Comparison of ENCODE assay signal across 15 cellular contexts in genomic region chrX:48960291-48960690, GRCh38. TPM values are rescaled to one million over a fixed set of nuclear protein-coding genes. Genes with fewer than 3 reads are reported as not detected.
DNase-seq lines count a peak whose midpoint lies in the region; ATAC-seq, FAIRE-seq and TF ChIP-seq lines count a peak whose summit lies in the region.
"Had no signal": no experiment of that assay in that cellular context is flagged by ENCODE, and none has a peak within 500 bp of the region (broad histone marks: within the 10 kb centered on the region; RNA-seq: fewer than 3 reads in every experiment).

No MANE protein-coding gene starts in this region.

- peaks cover 38 to 45% of the 10 kb centered on the region in 2 experiments for H3K4me1 ChIP-seq in K562 (replicated peaks in 1 of 2; ENCODE audit: control insufficient read depth in 2 of 2, insufficient read depth in 2 of 2, low read length in 2 of 2)
- H3K4me1 ChIP-seq in sigmoid colon, result peaks cover 0 to 22% (median 18%) of the 10 kb centered on the region in 4 donors
- H3K4me1 ChIP-seq: pancreas had no signal

- H3K4me3 Mint-ChIP-seq in activated CD4-positive, alpha-beta T cell treated with anti-CD3 and anti-CD28 coated beads, Interleukin-2, amount 10 ng/mL, durations not matched to agents 24 days and 14 days, result peak overlapping the region; percentile 54

- intact Hi-C loops in activated CD4-positive, alpha-beta T cell treated with anti-CD3 and anti-CD28 coated beads, Interleukin-2, amount 10 ng/mL, durations not matched to agents 24 days and 14 days (cut with micrococcal nuclease), result no loop called here
- intact Hi-C loops in K562 (cut with micrococcal nuclease), result no loop called here
- intact Hi-C loops in sigmoid colon (cut with DNase I), result no loop called here

- TF ChIP-seq POLR2A in K562 (conservative IDR thresholded peaks at IDR 0.05), result no peak
- TF ChIP-seq POLR2A in sigmoid colon (IDR thresholded peaks at IDR 0.05), result no peak

- WGBS in K562 (ENCODE audit: insufficient coverage, low coverage, missing lambda C conversion rate), result 15% methylated on average over 2 of the region's 2 CpGs
- 80 to 93% methylated on average over 2 of the region's 2 CpGs for WGBS in sigmoid colon, 2 donors

- in situ Hi-C loops in K562 (cut with MboI), result no loop called here

- H3K27ac ChIP-seq in K562 (ENCODE audit: extremely low read depth, low read depth, low read length) (peak overlapping the region; percentile 98; the same call in 2 of the 3 replicates), sigmoid colon (peak overlapping the region; percentile 88 to 90 (median 90))
- H3K27ac ChIP-seq: pancreas, upper lobe of left lung had no signal

- H3K27me3 ChIP-seq in K562 (ENCODE audit: control insufficient read depth in 2 of 2, insufficient read depth in 2 of 2, low read length in 2 of 2) (no peaks in the 10 kb centered on the region; a peak in 1 of 5 replicates), sigmoid colon (no peaks in the 10 kb centered on the region)
- H3K27me3 ChIP-seq: hepatocyte, pancreas, upper lobe of left lung had no signal

- H3K4me2 ChIP-seq in K562 (ENCODE audit: insufficient read depth, low read length), result peak overlapping the region; percentile 87; the same call in 1 of the 2 replicates
- H3K4me2 ChIP-seq: hepatocyte had no signal

- peaks cover 10% of the 10 kb centered on the region for H3K9me1 ChIP-seq in K562 (ENCODE audit: control insufficient read depth, insufficient read depth, low read length)

- TF ChIP-seq EP300 in K562 (IDR thresholded peaks at IDR 0.05; ENCODE audit: low read length), result no peak
- TF ChIP-seq EP300 in sigmoid colon (IDR thresholded peaks at IDR 0.05), result no peak

- no peaks in the 10 kb centered on the region for H3K27me3 Mint-ChIP-seq in activated CD4-positive, alpha-beta T cell treated with anti-CD3 and anti-CD28 coated beads, Interleukin-2, amount 10 ng/mL, durations not matched to agents 24 days and 14 days

- H2AFZ ChIP-seq in K562 (ENCODE audit: low read depth, low read length), result no peak overlapping the region
- H2AFZ ChIP-seq: hepatocyte had no signal

- H3K79me2 ChIP-seq in K562 (ENCODE audit: control insufficient read depth, insufficient read depth, low read length), result peaks cover 38% of the 10 kb centered on the region

- peaks cover 17% of the 10 kb centered on the region for H3K4me1 Mint-ChIP-seq in activated CD4-positive, alpha-beta T cell treated with anti-CD3 and anti-CD28 coated beads, Interleukin-2, amount 10 ng/mL, durations not matched to agents 24 days and 14 days

- TF ChIP-seq RAD21 in K562 (CRISPR knock-in tag; conservative IDR thresholded peaks at IDR 0.05 in 1 of 2, IDR thresholded peaks at IDR 0.05 in 1 of 2), result no peak

- no TSS peak for BruUV-seq in K562 (replicated peaks; lab: Mats Ljungman, UMichigan)

- H3K9me3 ChIP-seq in K562 (replicated peaks; ENCODE audit: control insufficient read depth, insufficient read depth, low read depth, low read length) (no peaks in the 10 kb centered on the region), sigmoid colon (no peaks in the 10 kb centered on the region)
- H3K9me3 ChIP-seq: lower lobe of right lung, pancreas, upper lobe of left lung had no signal

- H3K36me3 Mint-ChIP-seq in activated CD4-positive, alpha-beta T cell treated with anti-CD3 and anti-CD28 coated beads, Interleukin-2, amount 10 ng/mL, durations not matched to agents 24 days and 14 days (ENCODE audit: low read depth), result peaks cover 17% of the 10 kb centered on the region

- H3K27ac Mint-ChIP-seq in activated CD4-positive, alpha-beta T cell treated with anti-CD3 and anti-CD28 coated beads, Interleukin-2, amount 10 ng/mL, durations not matched to agents 24 days and 14 days, result peak overlapping the region; percentile 61

- no peak for DNase-seq in activated CD4-positive, alpha-beta T cell treated with anti-CD3 and anti-CD28 coated beads, Interleukin-2, amount 10 ng/mL, durations not matched to agents 24 days and 14 days
- DNase-seq in activated CD4-positive, alpha-beta T cell treated with anti-CD3 and anti-CD28 coated beads for 48 hours, result no peak
- peak; percentile 18 for DNase-seq in NOMO-1 treated with DMSO at 0.1 percent for 48 hours (lab: John Stamatoyannopoulos, UW; ENCODE audit: unreplicated experiment)
- DNase-seq in K562 (ENCODE audit: extremely low read depth in 1 of 4, low spot score in 3 of 4), result no peak
- no peak for DNase-seq in sigmoid colon
- no peak for DNase-seq in HK-2 (ENCODE audit: unreplicated experiment)
- no peak for DNase-seq in NCI-H2196 (lab: John Stamatoyannopoulos, UW; ENCODE audit: unreplicated experiment)
- DNase-seq: activated effector memory CD4-positive, alpha-beta T cell treated with Interleukin-2 at 50 U/mL for 16 hours; central memory CD4-positive, alpha-beta T cell; lower lobe of right lung; NCI-H187 treated with DMSO at 0.1 percent for 48 hours; pancreas; upper lobe of left lung had no signal

- H3K9ac ChIP-seq in K562 (ENCODE audit: insufficient read depth in 1 of 2, low read depth in 2 of 2, low read length in 2 of 2), result peak overlapping the region in 1 of 2 experiments; percentile 95; a peak in 2 of 4 replicates

- H4K20me1 ChIP-seq in K562 (replicated peaks; ENCODE audit: control insufficient read depth, insufficient read depth, low read length), result peaks cover 3% of the 10 kb centered on the region; the same call in 1 of the 2 replicates

- H3K4me3 ChIP-seq in K562 (no peak overlapping the region), sigmoid colon (no peak overlapping the region)
- H3K4me3 ChIP-seq: hepatocyte, lower lobe of right lung, pancreas, upper lobe of left lung had no signal

- CTCF ChIA-PET in K562 (lab: Yijun Ruan, JAX; ENCODE audit: low intra/inter-chr PET ratio), result no interaction called here

- POLR2A ChIA-PET in K562 (lab: Yijun Ruan, JAX), result no interaction called here

- FAIRE-seq in K562 (lab: Jason Lieb, UNC), result peak; percentile 56
- FAIRE-seq: pancreas had no signal

- H3K36me3 ChIP-seq in K562 (ENCODE audit: control insufficient read depth, insufficient read depth, low read length), result peaks cover 18% of the 10 kb centered on the region
- H3K36me3 ChIP-seq in sigmoid colon, result peaks cover 0 to 4% (median 1%) of the 10 kb centered on the region in 4 donors
- H3K36me3 ChIP-seq: pancreas had no signal

- no peak for TF ChIP-seq CTCF in K562 (IDR thresholded peaks at IDR 0.05 in 2 of 3, conservative IDR thresholded peaks at IDR 0.05 in 1 of 3; ENCODE audit: insufficient read depth in 2 of 3, low read depth in 1 of 3, low read length in 3 of 3)
- no peak for TF ChIP-seq CTCF in sigmoid colon (IDR thresholded peaks at IDR 0.05)

- ATAC-seq in K562 (no peak), GM21576 (IDR thresholded peaks at IDR 0.05; ENCODE audit: unreplicated experiment) (no peak)
- ATAC-seq: lower lobe of right lung, pancreas had no signal

- H3K9me3 Mint-ChIP-seq in activated CD4-positive, alpha-beta T cell treated with anti-CD3 and anti-CD28 coated beads, Interleukin-2, amount 10 ng/mL, durations not matched to agents 24 days and 14 days, result no peaks in the 10 kb centered on the region

RNA-seq across cellular contexts. Expression of gene OTUD5, which starts 2.9 kb away (rescaled TPM):
- 76.2 and 76.7 TPM in 2 replicates for total RNA-seq in activated CD4-positive, alpha-beta T cell treated with anti-CD3 and anti-CD28 coated beads, Interleukin-2, amount 10 ng/mL, durations not matched to agents 24 days and 14 days
- 120 and 216 TPM in 2 replicates for total RNA-seq in K562 (2011; cell fraction: chromatin; rRNA removed; ENCODE audit: low replicate concordance)
- 104 TPM in 2 replicates for total RNA-seq in K562 (2011; cell fraction: nucleolus; rRNA removed)
- total RNA-seq in K562 (2011; cell fraction: nucleoplasm; rRNA removed), result 75.4 and 94.3 TPM in 2 replicates
- 59.0 and 62.6 TPM in 2 replicates for total RNA-seq in K562 (2014; rRNA removed)
- 34.1 and 37.5 TPM in 2 replicates for total RNA-seq in K562 (2014; rRNA removed; fragmentation: Illumina TruSeq; extraction: Trizol)
- total RNA-seq in K562 (2015; rRNA removed; fragmentation: Illumina TruSeq; extraction: Trizol), result 38.3 and 38.7 TPM in 2 replicates
- total RNA-seq in K562 (2021), result 87.0 and 93.0 TPM in 2 replicates
- 97.4 and 102 TPM in 2 replicates for polyA plus RNA-seq in K562 (2011; rRNA removed)
- polyA plus RNA-seq in K562 (2011; cell fraction: cytosol; rRNA removed), result 65.4 and 83.9 TPM in 2 replicates
- polyA plus RNA-seq in K562 (2011; cell fraction: nucleus; rRNA removed), result 206 and 253 TPM in 2 replicates
- 78.2 and 87.9 TPM in 2 replicates for polyA plus RNA-seq in K562 (2012)
- 86.9 and 99.8 TPM in 2 replicates for polyA plus RNA-seq in K562 (2014; fragmentation: Illumina TruSeq; extraction: Trizol)
- polyA plus RNA-seq in K562 (2014; fragmentation: Nextera tagmentation; extraction: Ambion mirVana), result 1 to 10 TPM; 3.6 to 5.5 TPM
- polyA plus RNA-seq in K562 (2014; rRNA removed), result 80.4 and 87.7 TPM in 2 replicates
- polyA minus RNA-seq in K562 (2011; rRNA and poly(A)+ RNA removed), result 73.1 and 111 TPM in 2 replicates
- polyA minus RNA-seq in K562 (2011; cell fraction: cytosol; rRNA and poly(A)+ RNA removed), result 52.2 and 59.6 TPM in 2 replicates
- polyA minus RNA-seq in K562 (2011; cell fraction: nucleus; rRNA and poly(A)+ RNA removed), result 25.6 and 31.1 TPM in 2 replicates
- 10 to 100 TPM; 33.6 to 41.4 (median 38.0) TPM for total RNA-seq in sigmoid colon
- polyA plus RNA-seq in sigmoid colon, result 10 to 100 TPM; 22.4 to 39.3 (median 24.6) TPM

RNA-seq across cellular contexts. Expression of gene KCND1, which starts 11.4 kb away (rescaled TPM):
- 2.5 and 3.5 TPM in 2 replicates for total RNA-seq in activated CD4-positive, alpha-beta T cell treated with anti-CD3 and anti-CD28 coated beads, Interleukin-2, amount 10 ng/mL, durations not matched to agents 24 days and 14 days
- total RNA-seq in K562 (2011; cell fraction: chromatin; rRNA removed; ENCODE audit: low replicate concordance), result 6.1 and 10.2 TPM in 2 replicates
- 3.3 and 3.7 TPM in 2 replicates for total RNA-seq in K562 (2011; cell fraction: nucleolus; rRNA removed)
- total RNA-seq in K562 (2011; cell fraction: nucleoplasm; rRNA removed), result 4.0 and 5.6 TPM in 2 replicates
- 0.20 TPM in 1 of 2 replicates, not detected in the other for total RNA-seq in K562 (2014; rRNA removed)
- total RNA-seq in K562 (2014; rRNA removed; fragmentation: Illumina TruSeq; extraction: Trizol), result 0.16 and 0.22 TPM in 2 replicates
- 0.19 and 0.36 TPM in 2 replicates for total RNA-seq in K562 (2015; rRNA removed; fragmentation: Illumina TruSeq; extraction: Trizol)
- 0.75 and 0.83 TPM in 2 replicates for total RNA-seq in K562 (2021)
- 0.42 and 0.72 TPM in 2 replicates for polyA plus RNA-seq in K562 (2011; rRNA removed)
- 0.31 and 0.49 TPM in 2 replicates for polyA plus RNA-seq in K562 (2011; cell fraction: cytosol; rRNA removed)
- 5.4 and 6.7 TPM in 2 replicates for polyA plus RNA-seq in K562 (2011; cell fraction: nucleus; rRNA removed)
- polyA plus RNA-seq in K562 (2012), result 0.76 and 3.4 TPM in 2 replicates
- 0.78 and 0.83 TPM in 2 replicates for polyA plus RNA-seq in K562 (2014; fragmentation: Illumina TruSeq; extraction: Trizol)
- under 1 TPM; 0.06 to 0.14 TPM for polyA plus RNA-seq in K562 (2014; fragmentation: Nextera tagmentation; extraction: Ambion mirVana)
- 0.39 and 0.60 TPM in 2 replicates for polyA plus RNA-seq in K562 (2014; rRNA removed)
- polyA minus RNA-seq in K562 (2011; rRNA and poly(A)+ RNA removed), result 0.32 and 0.51 TPM in 2 replicates
- polyA minus RNA-seq in K562 (2011; cell fraction: cytosol; rRNA and poly(A)+ RNA removed), result 0.48 TPM in 1 of 2 replicates, not detected in the other
- polyA minus RNA-seq in K562 (2011; cell fraction: nucleus; rRNA and poly(A)+ RNA removed), result 0.67 and 1.00 TPM in 2 replicates
- total RNA-seq in sigmoid colon, result 1 to 10 TPM in 3 of 4 donors, under 1 TPM in 1; 0.95 to 2.5 (median 1.3) TPM
- 1 to 10 TPM in 1 of 3 donors, not detected in 2; 1.7 TPM for polyA plus RNA-seq in sigmoid colon

RNA-seq across cellular contexts. Expression of gene PIM2, which starts 41.5 kb away (rescaled TPM):
- total RNA-seq in activated CD4-positive, alpha-beta T cell treated with anti-CD3 and anti-CD28 coated beads, Interleukin-2, amount 10 ng/mL, durations not matched to agents 24 days and 14 days, result 391 and 394 TPM in 2 replicates
- 237 and 416 TPM in 2 replicates for total RNA-seq in K562 (2011; cell fraction: chromatin; rRNA removed; ENCODE audit: low replicate concordance)
- total RNA-seq in K562 (2011; cell fraction: nucleolus; rRNA removed), result 275 and 304 TPM in 2 replicates
- total RNA-seq in K562 (2011; cell fraction: nucleoplasm; rRNA removed), result 289 and 300 TPM in 2 replicates
- total RNA-seq in K562 (2014; rRNA removed) (110 and 140 TPM in 2 replicates), K562 (2014; rRNA removed; fragmentation: Illumina TruSeq; extraction: Trizol) (101 and 103 TPM in 2 replicates), K562 (2015; rRNA removed; fragmentation: Illumina TruSeq; extraction: Trizol) (104 and 108 TPM in 2 replicates), K562 (2021) (138 and 147 TPM in 2 replicates), sigmoid colon (1 to 10 TPM; 2.4 to 6.9 (median 4.4) TPM)
- polyA plus RNA-seq in K562 (2011; rRNA removed) (161 and 197 TPM in 2 replicates), K562 (2014; fragmentation: Illumina TruSeq; extraction: Trizol) (187 and 191 TPM in 2 replicates), K562 (2014; fragmentation: Nextera tagmentation; extraction: Ambion mirVana) (10 to 100 TPM; 67.6 to 91.4 TPM), K562 (2014; rRNA removed) (101 and 102 TPM in 2 replicates), sigmoid colon (10 to 100 TPM in 1 of 3 donors, 1 to 10 TPM in 2; 6.6 to 42.0 (median 6.7) TPM)
- 177 and 205 TPM in 2 replicates for polyA plus RNA-seq in K562 (2011; cell fraction: cytosol; rRNA removed)
- polyA plus RNA-seq in K562 (2011; cell fraction: nucleus; rRNA removed), result 230 and 303 TPM in 2 replicates
- 122 and 192 TPM in 2 replicates for polyA plus RNA-seq in K562 (2012)
- 101 and 109 TPM in 2 replicates for polyA minus RNA-seq in K562 (2011; rRNA and poly(A)+ RNA removed)
- 72.5 and 90.1 TPM in 2 replicates for polyA minus RNA-seq in K562 (2011; cell fraction: cytosol; rRNA and poly(A)+ RNA removed)
- 79.4 and 90.6 TPM in 2 replicates for polyA minus RNA-seq in K562 (2011; cell fraction: nucleus; rRNA and poly(A)+ RNA removed)

RNA-seq across cellular contexts. Expression of gene GRIPAP1, which starts 41.8 kb away (rescaled TPM):
- total RNA-seq in activated CD4-positive, alpha-beta T cell treated with anti-CD3 and anti-CD28 coated beads, Interleukin-2, amount 10 ng/mL, durations not matched to agents 24 days and 14 days, result 85.7 and 87.3 TPM in 2 replicates
- 195 and 197 TPM in 2 replicates for total RNA-seq in K562 (2011; cell fraction: chromatin; rRNA removed; ENCODE audit: low replicate concordance)
- 52.9 and 55.0 TPM in 2 replicates for total RNA-seq in K562 (2011; cell fraction: nucleolus; rRNA removed)
- 112 and 180 TPM in 2 replicates for total RNA-seq in K562 (2011; cell fraction: nucleoplasm; rRNA removed)
- total RNA-seq in K562 (2014; rRNA removed) (21.7 and 24.0 TPM in 2 replicates), K562 (2014; rRNA removed; fragmentation: Illumina TruSeq; extraction: Trizol) (15.3 and 16.2 TPM in 2 replicates), K562 (2015; rRNA removed; fragmentation: Illumina TruSeq; extraction: Trizol) (18.4 and 20.8 TPM in 2 replicates), K562 (2021) (27.4 and 37.5 TPM in 2 replicates), sigmoid colon (10 to 100 TPM; 19.7 to 63.1 (median 29.7) TPM)
- polyA plus RNA-seq in K562 (2011; rRNA removed) (28.8 and 31.9 TPM in 2 replicates), K562 (2014; fragmentation: Illumina TruSeq; extraction: Trizol) (27.3 and 31.0 TPM in 2 replicates), K562 (2014; fragmentation: Nextera tagmentation; extraction: Ambion mirVana) (1 to 10 TPM; 4.1 to 4.6 TPM), K562 (2014; rRNA removed) (41.6 and 42.4 TPM in 2 replicates), sigmoid colon (10 to 100 TPM; 14.4 to 42.0 (median 18.3) TPM)
- 15.3 and 19.5 TPM in 2 replicates for polyA plus RNA-seq in K562 (2011; cell fraction: cytosol; rRNA removed)
- 159 and 162 TPM in 2 replicates for polyA plus RNA-seq in K562 (2011; cell fraction: nucleus; rRNA removed)
- 26.9 and 43.0 TPM in 2 replicates for polyA plus RNA-seq in K562 (2012)
- 26.0 and 41.0 TPM in 2 replicates for polyA minus RNA-seq in K562 (2011; rRNA and poly(A)+ RNA removed)
- 7.2 and 8.1 TPM in 2 replicates for polyA minus RNA-seq in K562 (2011; cell fraction: cytosol; rRNA and poly(A)+ RNA removed)
- polyA minus RNA-seq in K562 (2011; cell fraction: nucleus; rRNA and poly(A)+ RNA removed), result 21.1 and 50.1 TPM in 2 replicates

RNA-seq across cellular contexts. Expression of gene SLC35A2, which starts 48.8 kb away (rescaled TPM):
- 19.5 and 22.8 TPM in 2 replicates for total RNA-seq in activated CD4-positive, alpha-beta T cell treated with anti-CD3 and anti-CD28 coated beads, Interleukin-2, amount 10 ng/mL, durations not matched to agents 24 days and 14 days
- total RNA-seq in K562 (2011; cell fraction: chromatin; rRNA removed; ENCODE audit: low replicate concordance), result 43.4 and 77.8 TPM in 2 replicates
- total RNA-seq in K562 (2011; cell fraction: nucleolus; rRNA removed), result 85.0 and 85.7 TPM in 2 replicates
- total RNA-seq in K562 (2011; cell fraction: nucleoplasm; rRNA removed), result 78.3 and 79.2 TPM in 2 replicates
- total RNA-seq in K562 (2014; rRNA removed) (18.0 and 22.3 TPM in 2 replicates), K562 (2014; rRNA removed; fragmentation: Illumina TruSeq; extraction: Trizol) (19.6 and 19.8 TPM in 2 replicates), K562 (2015; rRNA removed; fragmentation: Illumina TruSeq; extraction: Trizol) (19.2 and 20.0 TPM in 2 replicates), K562 (2021) (32.3 and 38.9 TPM in 2 replicates), sigmoid colon (10 to 100 TPM in 1 of 4 donors, 1 to 10 TPM in 3; 5.6 to 20.2 (median 6.0) TPM)
- polyA plus RNA-seq in K562 (2011; rRNA removed) (37.4 and 59.3 TPM in 2 replicates), K562 (2014; fragmentation: Illumina TruSeq; extraction: Trizol) (37.6 and 42.6 TPM in 2 replicates), K562 (2014; fragmentation: Nextera tagmentation; extraction: Ambion mirVana) (1 to 10 TPM; 3.3 to 5.2 TPM), K562 (2014; rRNA removed) (32.3 and 36.5 TPM in 2 replicates), sigmoid colon (10 to 100 TPM in 1 of 3 donors, 1 to 10 TPM in 2; 6.0 to 43.9 (median 9.0) TPM)
- polyA plus RNA-seq in K562 (2011; cell fraction: cytosol; rRNA removed), result 99.1 and 114 TPM in 2 replicates
- polyA plus RNA-seq in K562 (2011; cell fraction: nucleus; rRNA removed), result 79.9 and 86.5 TPM in 2 replicates
- 27.7 and 32.6 TPM in 2 replicates for polyA plus RNA-seq in K562 (2012)
- polyA minus RNA-seq in K562 (2011; rRNA and poly(A)+ RNA removed), result 32.1 and 45.8 TPM in 2 replicates
- 25.4 and 31.9 TPM in 2 replicates for polyA minus RNA-seq in K562 (2011; cell fraction: cytosol; rRNA and poly(A)+ RNA removed)
- polyA minus RNA-seq in K562 (2011; cell fraction: nucleus; rRNA and poly(A)+ RNA removed), result 12.7 and 17.7 TPM in 2 replicates

Comparison
In these comparisons a context has a peak if more than half of its experiments do, and no peak if none do; other contexts are left out.
1. RNA of gene PIM2, which starts 41.5 kb away (total RNA-seq): 391 to 394 TPM in activated CD4-positive, alpha-beta T cell treated with anti-CD3 and anti-CD28 coated beads, Interleukin-2, amount 10 ng/mL, durations not matched to agents 24 days and 14 days and 101 to 416 TPM in K562; 2.4 to 6.9 TPM in sigmoid colon; every median in the first group is over 10 times any median in the second.